16 cellular contexts compared by ENCODE assay signal in genomic region chr11:64599698-64600211, GRCh38. TPM values are rescaled to one million over a fixed set of nuclear protein-coding genes. Genes with fewer than 3 reads are reported as not detected.
DNase-seq lines count a peak whose midpoint lies in the region; ATAC-seq and TF ChIP-seq lines count a peak whose summit lies in the region.
"Had no signal": no experiment of that assay in that cellular context is flagged by ENCODE, and none has a peak within 500 bp of the region (broad histone marks: within the 10 kb centered on the region; RNA-seq: fewer than 3 reads in every experiment).

No MANE protein-coding gene starts in this region.

- H3K4me3 ChIP-seq in endodermal cell (ENCODE audit: low read length): no peak overlapping the region
- H3K4me3 ChIP-seq: A549, GM23338 had no signal

- H3K9me3 ChIP-seq in endodermal cell (ENCODE audit: control insufficient read depth, low read length): peaks cover 6% of the 10 kb centered on the region
- H3K9me3 ChIP-seq: A549, BE2C had no signal

- no peak for DNase-seq in activated T-helper 1 cell treated with anti-CD3 and anti-CD28 coated beads, Interleukin-12 subunit alpha, Interleukin-12 subunit beta, Interleukin-2, Interleukin-4 antibody, amounts not matched to agents 30 ng/mL and 10 ng/mL and 1 ng/mL, durations not matched to agents 14 hours and 24 hours and 36 hours (ENCODE audit: low spot score)
- no peak for DNase-seq in endodermal cell
- DNase-seq in DMS53 treated with DMSO at 0.1 percent for 48 hours (lab: John Stamatoyannopoulos, UW; ENCODE audit: unreplicated experiment): no peak
- DNase-seq in NOMO-1 treated with DMSO at 0.1 percent for 48 hours (lab: John Stamatoyannopoulos, UW; ENCODE audit: unreplicated experiment): no peak
- DNase-seq: BE2C; CD8-positive, alpha-beta T cell; COR-L47; DMS153; H7 had no signal

- 92 to 94% methylated on average over 10 to 17 of the region's 17 CpGs for WGBS in endodermal cell (ENCODE audit: insufficient coverage in 1 of 2, insufficient read length in 1 of 2), 2 experiments

- H3K27ac ChIP-seq in endodermal cell (ENCODE audit: low read depth, low read length): no peak overlapping the region
- H3K27ac ChIP-seq: A549, HL-60 had no signal

- no peaks in the 10 kb centered on the region for H3K9me3 Mint-ChIP-seq in activated T-helper 1 cell treated with anti-CD3 and anti-CD28 coated beads, Interleukin-12 subunit alpha, Interleukin-12 subunit beta, Interleukin-2, Interleukin-4 antibody, amounts not matched to agents 30 ng/mL and 10 ng/mL and 1 ng/mL, durations not matched to agents 14 hours and 24 hours and 36 hours
- no peaks in the 10 kb centered on the region for H3K9me3 Mint-ChIP-seq in endodermal cell
- no peaks in the 10 kb centered on the region for H3K9me3 Mint-ChIP-seq in nephron
- H3K9me3 Mint-ChIP-seq: CD8-positive, alpha-beta T cell had no signal

- H3K4me1 ChIP-seq in endodermal cell (ENCODE audit: control insufficient read depth, insufficient read depth, low read length): no peaks in the 10 kb centered on the region
- H3K4me1 ChIP-seq: A549, BE2C had no signal

- TF ChIP-seq CTCF in endodermal cell (conservative IDR thresholded peaks at IDR 0.05) (no peak), nephron (IDR thresholded peaks at IDR 0.05; ENCODE audit: unreplicated experiment in 3 of 3) (no peak)

- no peaks in the 10 kb centered on the region for H3K36me3 ChIP-seq in endodermal cell (ENCODE audit: control insufficient read depth, insufficient read depth, low read length)
- H3K36me3 ChIP-seq: BE2C had no signal

- H3K27ac Mint-ChIP-seq in activated T-helper 1 cell treated with anti-CD3 and anti-CD28 coated beads, Interleukin-12 subunit alpha, Interleukin-12 subunit beta, Interleukin-2, Interleukin-4 antibody, amounts not matched to agents 30 ng/mL and 10 ng/mL and 1 ng/mL, durations not matched to agents 14 hours and 24 hours and 36 hours: peak overlapping the region; percentile 44
- H3K27ac Mint-ChIP-seq in endodermal cell (peak overlapping the region; percentile 52), nephron (peak overlapping the region in 2 of 3 experiments; percentile 17 to 72)
- H3K27ac Mint-ChIP-seq: CD14-positive monocyte; CD8-positive, alpha-beta T cell; GM23338 had no signal

- H3K36me3 Mint-ChIP-seq in activated T-helper 1 cell treated with anti-CD3 and anti-CD28 coated beads, Interleukin-12 subunit alpha, Interleukin-12 subunit beta, Interleukin-2, Interleukin-4 antibody, amounts not matched to agents 30 ng/mL and 10 ng/mL and 1 ng/mL, durations not matched to agents 14 hours and 24 hours and 36 hours (ENCODE audit: low read depth): no peaks in the 10 kb centered on the region
- no peaks in the 10 kb centered on the region for H3K36me3 Mint-ChIP-seq in endodermal cell (ENCODE audit: low read depth)
- no peaks in the 10 kb centered on the region for H3K36me3 Mint-ChIP-seq in nephron (ENCODE audit: low read depth)
- H3K36me3 Mint-ChIP-seq: CD14-positive monocyte; CD8-positive, alpha-beta T cell had no signal

- no peak overlapping the region for H3K9ac ChIP-seq in endodermal cell (ENCODE audit: extremely low read depth, low read length, poor library complexity, severe bottlenecking)

- intact Hi-C loops in activated T-helper 1 cell treated with anti-CD3 and anti-CD28 coated beads, Interleukin-12 subunit alpha, Interleukin-12 subunit beta, Interleukin-2, Interleukin-4 antibody, amounts not matched to agents 30 ng/mL and 10 ng/mL and 1 ng/mL, durations not matched to agents 14 hours and 24 hours and 36 hours (cut with micrococcal nuclease): no loop called here

- H3K4me1 Mint-ChIP-seq in activated T-helper 1 cell treated with anti-CD3 and anti-CD28 coated beads, Interleukin-12 subunit alpha, Interleukin-12 subunit beta, Interleukin-2, Interleukin-4 antibody, amounts not matched to agents 30 ng/mL and 10 ng/mL and 1 ng/mL, durations not matched to agents 14 hours and 24 hours and 36 hours (ENCODE audit: low read depth): no peaks in the 10 kb centered on the region
- H3K4me1 Mint-ChIP-seq in endodermal cell (no peaks in the 10 kb centered on the region), nephron (no peaks in the 10 kb centered on the region)

- no peak for ATAC-seq in GM21390 (IDR thresholded peaks at IDR 0.05; ENCODE audit: unreplicated experiment)
- ATAC-seq: CD8-positive, alpha-beta T cell; GM23338 had no signal

- H3K27me3 Mint-ChIP-seq in activated T-helper 1 cell treated with anti-CD3 and anti-CD28 coated beads, Interleukin-12 subunit alpha, Interleukin-12 subunit beta, Interleukin-2, Interleukin-4 antibody, amounts not matched to agents 30 ng/mL and 10 ng/mL and 1 ng/mL, durations not matched to agents 14 hours and 24 hours and 36 hours (ENCODE audit: insufficient read depth): no peaks in the 10 kb centered on the region
- H3K27me3 Mint-ChIP-seq in endodermal cell (ENCODE audit: insufficient read depth) (no peaks in the 10 kb centered on the region), nephron (ENCODE audit: low read depth) (no peaks in the 10 kb centered on the region)

- H3K4me3 Mint-ChIP-seq in activated T-helper 1 cell treated with anti-CD3 and anti-CD28 coated beads, Interleukin-12 subunit alpha, Interleukin-12 subunit beta, Interleukin-2, Interleukin-4 antibody, amounts not matched to agents 30 ng/mL and 10 ng/mL and 1 ng/mL, durations not matched to agents 14 hours and 24 hours and 36 hours: no peak overlapping the region
- no peak overlapping the region for H3K4me3 Mint-ChIP-seq in endodermal cell
- H3K4me3 Mint-ChIP-seq in nephron: no peak overlapping the region
- H3K4me3 Mint-ChIP-seq: CD14-positive monocyte; CD8-positive, alpha-beta T cell; GM23338 had no signal

- no peaks in the 10 kb centered on the region for H3K27me3 ChIP-seq in endodermal cell (ENCODE audit: control insufficient read depth, insufficient read depth, low read length, poor library complexity, severe bottlenecking)
- H3K27me3 ChIP-seq: BE2C had no signal

RNA-seq across cellular contexts. Expression of gene SLC22A12, which starts 8.7 kb away (rescaled TPM):
- total RNA-seq in activated T-helper 1 cell treated with anti-CD3 and anti-CD28 coated beads, Interleukin-12 subunit alpha, Interleukin-12 subunit beta, Interleukin-2, Interleukin-4 antibody, amounts not matched to agents 30 ng/mL and 10 ng/mL and 1 ng/mL, durations not matched to agents 14 hours and 24 hours and 36 hours: not detected in 2 replicates
- total RNA-seq in endodermal cell: not detected
- polyA plus RNA-seq in endodermal cell (2013, experiment 1 of 2): not detected
- polyA plus RNA-seq in endodermal cell (2013, experiment 2 of 2): not detected
- total RNA-seq: CD8-positive, alpha-beta T cell; GM23338; H7 had no signal
- polyA plus RNA-seq: A549, AG04450, CD14-positive monocyte, GM23338 had no signal

RNA-seq across cellular contexts. Expression of gene SLC22A11, which starts 44.0 kb away (rescaled TPM):
- not detected in 2 replicates for total RNA-seq in activated T-helper 1 cell treated with anti-CD3 and anti-CD28 coated beads, Interleukin-12 subunit alpha, Interleukin-12 subunit beta, Interleukin-2, Interleukin-4 antibody, amounts not matched to agents 30 ng/mL and 10 ng/mL and 1 ng/mL, durations not matched to agents 14 hours and 24 hours and 36 hours
- total RNA-seq in endodermal cell: not detected
- not detected for polyA plus RNA-seq in endodermal cell (2013, experiment 1 of 2)
- polyA plus RNA-seq in endodermal cell (2013, experiment 2 of 2): not detected
- total RNA-seq: CD8-positive, alpha-beta T cell; GM23338; H7 had no signal
- polyA plus RNA-seq: AG04450, CD14-positive monocyte, GM23338 had no signal
